Comparison of ENCODE assay signal across 1 cellular context in genomic region chr22:28997342-28997741, GRCh38.
TF ChIP-seq lines count a peak whose summit lies in the region.

No MANE protein-coding gene starts in this region.

TF ChIP-seq in WTC11, 78 proteins besides CTCF, POLR2A, EP300 and RAD21:
- no peak for TF ChIP-seq TEAD4 (CRISPR knock-in tag; IDR thresholded peaks at IDR 0.05)
- TF ChIP-seq ATF1 (CRISPR knock-in tag; IDR thresholded peaks at IDR 0.05), result no peak
- no peak for TF ChIP-seq FOXJ3 (CRISPR knock-in tag; IDR thresholded peaks at IDR 0.05; ENCODE audit: borderline replicate concordance)
- TF ChIP-seq E2F1 (CRISPR knock-in tag; IDR thresholded peaks at IDR 0.05), result no peak
- TF ChIP-seq HMGA2 (CRISPR knock-in tag; IDR thresholded peaks at IDR 0.05), result no peak
- TF ChIP-seq ZNF512 (CRISPR knock-in tag; IDR thresholded peaks at IDR 0.05; ENCODE audit: borderline replicate concordance), result no peak
- no peak for TF ChIP-seq ESRRA (CRISPR knock-in tag; IDR thresholded peaks at IDR 0.05; ENCODE audit: borderline replicate concordance)
- TF ChIP-seq ATF2 (CRISPR knock-in tag; IDR thresholded peaks at IDR 0.05; ENCODE audit: borderline replicate concordance, low read depth), result no peak
- TF ChIP-seq E2F5 (CRISPR knock-in tag; IDR thresholded peaks at IDR 0.05), result no peak
- no peak for TF ChIP-seq PREB (CRISPR knock-in tag; IDR thresholded peaks at IDR 0.05; ENCODE audit: borderline replicate concordance)
- TF ChIP-seq USF1 (CRISPR knock-in tag; IDR thresholded peaks at IDR 0.05), result no peak
- TF ChIP-seq CREM (CRISPR knock-in tag; IDR thresholded peaks at IDR 0.05), result no peak
- TF ChIP-seq ZNF416 (CRISPR knock-in tag; IDR thresholded peaks at IDR 0.05), result no peak
- no peak for TF ChIP-seq ZMAT4 (CRISPR knock-in tag; IDR thresholded peaks at IDR 0.05)
- TF ChIP-seq E2F4 (CRISPR knock-in tag; IDR thresholded peaks at IDR 0.05; ENCODE audit: borderline replicate concordance, low read depth), result no peak
- no peak for TF ChIP-seq AFF4 (CRISPR knock-in tag; IDR thresholded peaks at IDR 0.05; ENCODE audit: borderline replicate concordance)
- TF ChIP-seq FOXK1 (CRISPR knock-in tag; IDR thresholded peaks at IDR 0.05), result no peak
- no peak for TF ChIP-seq KAT7 (CRISPR knock-in tag; IDR thresholded peaks at IDR 0.05; ENCODE audit: borderline replicate concordance)
- TF ChIP-seq ZNF532 (CRISPR knock-in tag; IDR thresholded peaks at IDR 0.05; ENCODE audit: borderline replicate concordance), result no peak
- no peak for TF ChIP-seq PRDM15 (CRISPR knock-in tag; IDR thresholded peaks at IDR 0.05)
